Comparison of ENCODE assay signal across 1 cellular context in genomic region chr17:51120739-51121619, GRCh38.
TF ChIP-seq lines count a peak whose summit lies in the region.

A gene with protein sequence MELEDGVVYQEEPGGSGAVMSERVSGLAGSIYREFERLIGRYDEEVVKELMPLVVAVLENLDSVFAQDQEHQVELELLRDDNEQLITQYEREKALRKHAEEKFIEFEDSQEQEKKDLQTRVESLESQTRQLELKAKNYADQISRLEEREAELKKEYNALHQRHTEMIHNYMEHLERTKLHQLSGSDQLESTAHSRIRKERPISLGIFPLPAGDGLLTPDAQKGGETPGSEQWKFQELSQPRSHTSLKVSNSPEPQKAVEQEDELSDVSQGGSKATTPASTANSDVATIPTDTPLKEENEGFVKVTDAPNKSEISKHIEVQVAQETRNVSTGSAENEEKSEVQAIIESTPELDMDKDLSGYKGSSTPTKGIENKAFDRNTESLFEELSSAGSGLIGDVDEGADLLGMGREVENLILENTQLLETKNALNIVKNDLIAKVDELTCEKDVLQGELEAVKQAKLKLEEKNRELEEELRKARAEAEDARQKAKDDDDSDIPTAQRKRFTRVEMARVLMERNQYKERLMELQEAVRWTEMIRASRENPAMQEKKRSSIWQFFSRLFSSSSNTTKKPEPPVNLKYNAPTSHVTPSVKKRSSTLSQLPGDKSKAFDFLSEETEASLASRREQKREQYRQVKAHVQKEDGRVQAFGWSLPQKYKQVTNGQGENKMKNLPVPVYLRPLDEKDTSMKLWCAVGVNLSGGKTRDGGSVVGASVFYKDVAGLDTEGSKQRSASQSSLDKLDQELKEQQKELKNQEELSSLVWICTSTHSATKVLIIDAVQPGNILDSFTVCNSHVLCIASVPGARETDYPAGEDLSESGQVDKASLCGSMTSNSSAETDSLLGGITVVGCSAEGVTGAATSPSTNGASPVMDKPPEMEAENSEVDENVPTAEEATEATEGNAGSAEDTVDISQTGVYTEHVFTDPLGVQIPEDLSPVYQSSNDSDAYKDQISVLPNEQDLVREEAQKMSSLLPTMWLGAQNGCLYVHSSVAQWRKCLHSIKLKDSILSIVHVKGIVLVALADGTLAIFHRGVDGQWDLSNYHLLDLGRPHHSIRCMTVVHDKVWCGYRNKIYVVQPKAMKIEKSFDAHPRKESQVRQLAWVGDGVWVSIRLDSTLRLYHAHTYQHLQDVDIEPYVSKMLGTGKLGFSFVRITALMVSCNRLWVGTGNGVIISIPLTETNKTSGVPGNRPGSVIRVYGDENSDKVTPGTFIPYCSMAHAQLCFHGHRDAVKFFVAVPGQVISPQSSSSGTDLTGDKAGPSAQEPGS (N-terminal part only) (minus strand): TSS chr17:51120868. CDS start chr17:51120656, 212 bp downstream.

TF ChIP-seq in HEK293, 187 proteins besides CTCF, POLR2A, EP300 and RAD21 (continued from another document and continues in another):
- TF ChIP-seq, protein P1, sequence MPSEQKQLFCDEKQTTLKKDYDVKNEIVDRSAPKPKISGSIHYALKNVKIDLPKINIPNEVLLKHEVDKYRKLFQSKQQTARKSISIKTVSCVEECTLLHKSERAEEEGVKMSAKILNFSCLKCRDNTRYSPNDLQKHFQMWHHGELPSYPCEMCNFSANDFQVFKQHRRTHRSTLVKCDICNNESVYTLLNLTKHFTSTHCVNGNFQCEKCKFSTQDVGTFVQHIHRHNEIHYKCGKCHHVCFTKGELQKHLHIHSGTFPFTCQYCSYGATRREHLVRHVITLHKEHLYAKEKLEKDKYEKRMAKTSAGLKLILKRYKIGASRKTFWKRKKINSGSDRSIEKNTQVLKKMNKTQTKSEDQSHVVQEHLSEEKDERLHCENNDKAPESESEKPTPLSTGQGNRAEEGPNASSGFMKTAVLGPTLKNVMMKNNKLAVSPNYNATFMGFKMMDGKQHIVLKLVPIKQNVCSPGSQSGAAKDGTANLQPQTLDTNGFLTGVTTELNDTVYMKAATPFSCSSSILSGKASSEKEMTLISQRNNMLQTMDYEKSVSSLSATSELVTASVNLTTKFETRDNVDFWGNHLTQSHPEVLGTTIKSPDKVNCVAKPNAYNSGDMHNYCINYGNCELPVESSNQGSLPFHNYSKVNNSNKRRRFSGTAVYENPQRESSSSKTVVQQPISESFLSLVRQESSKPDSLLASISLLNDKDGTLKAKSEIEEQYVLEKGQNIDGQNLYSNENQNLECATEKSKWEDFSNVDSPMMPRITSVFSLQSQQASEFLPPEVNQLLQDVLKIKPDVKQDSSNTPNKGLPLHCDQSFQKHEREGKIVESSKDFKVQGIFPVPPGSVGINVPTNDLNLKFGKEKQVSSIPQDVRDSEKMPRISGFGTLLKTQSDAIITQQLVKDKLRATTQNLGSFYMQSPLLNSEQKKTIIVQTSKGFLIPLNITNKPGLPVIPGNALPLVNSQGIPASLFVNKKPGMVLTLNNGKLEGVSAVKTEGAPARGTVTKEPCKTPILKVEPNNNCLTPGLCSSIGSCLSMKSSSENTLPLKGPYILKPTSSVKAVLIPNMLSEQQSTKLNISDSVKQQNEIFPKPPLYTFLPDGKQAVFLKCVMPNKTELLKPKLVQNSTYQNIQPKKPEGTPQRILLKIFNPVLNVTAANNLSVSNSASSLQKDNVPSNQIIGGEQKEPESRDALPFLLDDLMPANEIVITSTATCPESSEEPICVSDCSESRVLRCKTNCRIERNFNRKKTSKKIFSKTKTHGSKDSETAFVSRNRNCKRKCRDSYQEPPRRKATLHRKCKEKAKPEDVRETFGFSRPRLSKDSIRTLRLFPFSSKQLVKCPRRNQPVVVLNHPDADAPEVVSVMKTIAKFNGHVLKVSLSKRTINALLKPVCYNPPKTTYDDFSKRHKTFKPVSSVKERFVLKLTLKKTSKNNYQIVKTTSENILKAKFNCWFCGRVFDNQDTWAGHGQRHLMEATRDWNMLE (tag by site-specific recombination; conservative IDR thresholded peaks at IDR 0.05; ENCODE audit: low read depth) = 0 out of 2 replicates have a peak, but pooled peaks have one; percentile 6
- TF ChIP-seq, protein P2, sequence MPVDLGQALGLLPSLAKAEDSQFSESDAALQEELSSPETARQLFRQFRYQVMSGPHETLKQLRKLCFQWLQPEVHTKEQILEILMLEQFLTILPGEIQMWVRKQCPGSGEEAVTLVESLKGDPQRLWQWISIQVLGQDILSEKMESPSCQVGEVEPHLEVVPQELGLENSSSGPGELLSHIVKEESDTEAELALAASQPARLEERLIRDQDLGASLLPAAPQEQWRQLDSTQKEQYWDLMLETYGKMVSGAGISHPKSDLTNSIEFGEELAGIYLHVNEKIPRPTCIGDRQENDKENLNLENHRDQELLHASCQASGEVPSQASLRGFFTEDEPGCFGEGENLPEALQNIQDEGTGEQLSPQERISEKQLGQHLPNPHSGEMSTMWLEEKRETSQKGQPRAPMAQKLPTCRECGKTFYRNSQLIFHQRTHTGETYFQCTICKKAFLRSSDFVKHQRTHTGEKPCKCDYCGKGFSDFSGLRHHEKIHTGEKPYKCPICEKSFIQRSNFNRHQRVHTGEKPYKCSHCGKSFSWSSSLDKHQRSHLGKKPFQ (tag by site-specific recombination; IDR thresholded peaks at IDR 0.05) = 0 out of 2 replicates have a peak, but pooled peaks have one; percentile 22
- TF ChIP-seq ZNF10 (tag by site-specific recombination; IDR thresholded peaks at IDR 0.05) (no peak), WT1 (tag by site-specific recombination; IDR thresholded peaks at IDR 0.05) (peak; percentile 53), ZNF146 (tag by site-specific recombination; IDR thresholded peaks at IDR 0.05) (0 out of 2 replicates have a peak, but pooled peaks have one; percentile 4), HIC1 (tag by site-specific recombination; IDR thresholded peaks at IDR 0.05) (peak; percentile 92), ZNF423 (tag by site-specific recombination; IDR thresholded peaks at IDR 0.05) (peak; percentile 86), ZNF280D (tag by site-specific recombination; IDR thresholded peaks at IDR 0.05) (no peak), ZNF221 (tag by site-specific recombination; IDR thresholded peaks at IDR 0.05; ENCODE audit: borderline replicate concordance) (no peak), ZNF2 (tag by site-specific recombination; IDR thresholded peaks at IDR 0.05) (no peak; the same call in 1 of the 2 replicates), ZNF555 (tag by site-specific recombination; conservative IDR thresholded peaks at IDR 0.05) (no peak), ZNF558 (tag by site-specific recombination; IDR thresholded peaks at IDR 0.05) (0 out of 2 replicates have a peak, but pooled peaks have one; percentile 12), ZNF350 (tag by site-specific recombination; IDR thresholded peaks at IDR 0.05) (no peak), YY1 (tag by site-specific recombination; IDR thresholded peaks at IDR 0.05) (no peak; the same call in 1 of the 2 replicates), ZNF16 (tag by site-specific recombination; IDR thresholded peaks at IDR 0.05; ENCODE audit: low read depth) (no peak), ZBTB8A (tag by site-specific recombination; IDR thresholded peaks at IDR 0.05) (peak; percentile 85), ZNF335 (tag by site-specific recombination; conservative IDR thresholded peaks at IDR 0.05) (peak; percentile 51), ZNF571 (tag by site-specific recombination; IDR thresholded peaks at IDR 0.05) (no peak), ZNF561 (tag by site-specific recombination; IDR thresholded peaks at IDR 0.05; ENCODE audit: borderline replicate concordance) (peak; percentile 34; the same call in 1 of the 2 replicates)
- TF ChIP-seq, protein P3, sequence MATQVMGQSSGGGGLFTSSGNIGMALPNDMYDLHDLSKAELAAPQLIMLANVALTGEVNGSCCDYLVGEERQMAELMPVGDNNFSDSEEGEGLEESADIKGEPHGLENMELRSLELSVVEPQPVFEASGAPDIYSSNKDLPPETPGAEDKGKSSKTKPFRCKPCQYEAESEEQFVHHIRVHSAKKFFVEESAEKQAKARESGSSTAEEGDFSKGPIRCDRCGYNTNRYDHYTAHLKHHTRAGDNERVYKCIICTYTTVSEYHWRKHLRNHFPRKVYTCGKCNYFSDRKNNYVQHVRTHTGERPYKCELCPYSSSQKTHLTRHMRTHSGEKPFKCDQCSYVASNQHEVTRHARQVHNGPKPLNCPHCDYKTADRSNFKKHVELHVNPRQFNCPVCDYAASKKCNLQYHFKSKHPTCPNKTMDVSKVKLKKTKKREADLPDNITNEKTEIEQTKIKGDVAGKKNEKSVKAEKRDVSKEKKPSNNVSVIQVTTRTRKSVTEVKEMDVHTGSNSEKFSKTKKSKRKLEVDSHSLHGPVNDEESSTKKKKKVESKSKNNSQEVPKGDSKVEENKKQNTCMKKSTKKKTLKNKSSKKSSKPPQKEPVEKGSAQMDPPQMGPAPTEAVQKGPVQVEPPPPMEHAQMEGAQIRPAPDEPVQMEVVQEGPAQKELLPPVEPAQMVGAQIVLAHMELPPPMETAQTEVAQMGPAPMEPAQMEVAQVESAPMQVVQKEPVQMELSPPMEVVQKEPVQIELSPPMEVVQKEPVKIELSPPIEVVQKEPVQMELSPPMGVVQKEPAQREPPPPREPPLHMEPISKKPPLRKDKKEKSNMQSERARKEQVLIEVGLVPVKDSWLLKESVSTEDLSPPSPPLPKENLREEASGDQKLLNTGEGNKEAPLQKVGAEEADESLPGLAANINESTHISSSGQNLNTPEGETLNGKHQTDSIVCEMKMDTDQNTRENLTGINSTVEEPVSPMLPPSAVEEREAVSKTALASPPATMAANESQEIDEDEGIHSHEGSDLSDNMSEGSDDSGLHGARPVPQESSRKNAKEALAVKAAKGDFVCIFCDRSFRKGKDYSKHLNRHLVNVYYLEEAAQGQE (tag by site-specific recombination; IDR thresholded peaks at IDR 0.05) = no peak
- TF ChIP-seq, protein P4, sequence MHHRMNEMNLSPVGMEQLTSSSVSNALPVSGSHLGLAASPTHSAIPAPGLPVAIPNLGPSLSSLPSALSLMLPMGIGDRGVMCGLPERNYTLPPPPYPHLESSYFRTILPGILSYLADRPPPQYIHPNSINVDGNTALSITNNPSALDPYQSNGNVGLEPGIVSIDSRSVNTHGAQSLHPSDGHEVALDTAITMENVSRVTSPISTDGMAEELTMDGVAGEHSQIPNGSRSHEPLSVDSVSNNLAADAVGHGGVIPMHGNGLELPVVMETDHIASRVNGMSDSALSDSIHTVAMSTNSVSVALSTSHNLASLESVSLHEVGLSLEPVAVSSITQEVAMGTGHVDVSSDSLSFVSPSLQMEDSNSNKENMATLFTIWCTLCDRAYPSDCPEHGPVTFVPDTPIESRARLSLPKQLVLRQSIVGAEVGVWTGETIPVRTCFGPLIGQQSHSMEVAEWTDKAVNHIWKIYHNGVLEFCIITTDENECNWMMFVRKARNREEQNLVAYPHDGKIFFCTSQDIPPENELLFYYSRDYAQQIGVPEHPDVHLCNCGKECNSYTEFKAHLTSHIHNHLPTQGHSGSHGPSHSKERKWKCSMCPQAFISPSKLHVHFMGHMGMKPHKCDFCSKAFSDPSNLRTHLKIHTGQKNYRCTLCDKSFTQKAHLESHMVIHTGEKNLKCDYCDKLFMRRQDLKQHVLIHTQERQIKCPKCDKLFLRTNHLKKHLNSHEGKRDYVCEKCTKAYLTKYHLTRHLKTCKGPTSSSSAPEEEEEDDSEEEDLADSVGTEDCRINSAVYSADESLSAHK (tag by site-specific recombination; IDR thresholded peaks at IDR 0.05) = peak; percentile 41; the same call in 1 of the 2 replicates
- TF ChIP-seq, protein P5, sequence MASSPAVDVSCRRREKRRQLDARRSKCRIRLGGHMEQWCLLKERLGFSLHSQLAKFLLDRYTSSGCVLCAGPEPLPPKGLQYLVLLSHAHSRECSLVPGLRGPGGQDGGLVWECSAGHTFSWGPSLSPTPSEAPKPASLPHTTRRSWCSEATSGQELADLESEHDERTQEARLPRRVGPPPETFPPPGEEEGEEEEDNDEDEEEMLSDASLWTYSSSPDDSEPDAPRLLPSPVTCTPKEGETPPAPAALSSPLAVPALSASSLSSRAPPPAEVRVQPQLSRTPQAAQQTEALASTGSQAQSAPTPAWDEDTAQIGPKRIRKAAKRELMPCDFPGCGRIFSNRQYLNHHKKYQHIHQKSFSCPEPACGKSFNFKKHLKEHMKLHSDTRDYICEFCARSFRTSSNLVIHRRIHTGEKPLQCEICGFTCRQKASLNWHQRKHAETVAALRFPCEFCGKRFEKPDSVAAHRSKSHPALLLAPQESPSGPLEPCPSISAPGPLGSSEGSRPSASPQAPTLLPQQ (tag by site-specific recombination; IDR thresholded peaks at IDR 0.05) = peak; percentile 8; the same call in 1 of the 2 replicates
- TF ChIP-seq, protein P6, sequence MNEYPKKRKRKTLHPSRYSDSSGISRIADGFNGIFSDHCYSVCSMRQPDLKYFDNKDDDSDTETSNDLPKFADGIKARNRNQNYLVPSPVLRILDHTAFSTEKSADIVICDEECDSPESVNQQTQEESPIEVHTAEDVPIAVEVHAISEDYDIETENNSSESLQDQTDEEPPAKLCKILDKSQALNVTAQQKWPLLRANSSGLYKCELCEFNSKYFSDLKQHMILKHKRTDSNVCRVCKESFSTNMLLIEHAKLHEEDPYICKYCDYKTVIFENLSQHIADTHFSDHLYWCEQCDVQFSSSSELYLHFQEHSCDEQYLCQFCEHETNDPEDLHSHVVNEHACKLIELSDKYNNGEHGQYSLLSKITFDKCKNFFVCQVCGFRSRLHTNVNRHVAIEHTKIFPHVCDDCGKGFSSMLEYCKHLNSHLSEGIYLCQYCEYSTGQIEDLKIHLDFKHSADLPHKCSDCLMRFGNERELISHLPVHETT (tag by site-specific recombination; IDR thresholded peaks at IDR 0.05) = peak; percentile 60; the same call in 1 of the 2 replicates
